Comparison of ENCODE assay signal across 21 cellular contexts in genomic region chr5:122559676-122560075, GRCh38.
"Had no signal": no experiment of that assay in that cellular context is flagged by ENCODE, and none has a peak within 500 bp of the region (broad histone marks: within the 10 kb centered on the region; RNA-seq: fewer than 3 reads in every experiment).

No MANE protein-coding gene starts in this region.

- H3K4me3 ChIP-seq: esophagus muscularis mucosa, gastrocnemius medialis, hepatocyte, skin epidermis, uterus had no signal

- H3K27me3 ChIP-seq: esophagus muscularis mucosa, gastrocnemius medialis, hepatocyte, neutrophil, uterus had no signal

- H3K9me3 ChIP-seq: esophagus muscularis mucosa, gastrocnemius medialis, neutrophil, uterus had no signal

- H2AFZ ChIP-seq: hepatocyte had no signal

- H3K4me2 ChIP-seq: hepatocyte had no signal

- H3K79me2 ChIP-seq: hepatocyte had no signal

- DNase-seq: activated CD4-positive, alpha-beta T cell treated with anti-CD3 and anti-CD28 coated beads, Interleukin-2, amount 50 U/mL, for 1 hour; activated CD8-positive, alpha-beta T cell treated with anti-CD3 and anti-CD28 coated beads for 36 hours; activated naive CD8-positive, alpha-beta T cell treated with anti-CD3 and anti-CD28 coated beads, Interleukin-2, amount 50 U/mL, for 24 hours; activated T-cell treated with anti-CD3 and anti-CD28 coated beads, Interleukin-2, amount 50 U/mL, for 4 hours; amygdala; cortex of kidney; gastrocnemius medialis; kidney; naive B cell; nephron progenitor cell; retina; stimulated activated CD4-positive, alpha-beta T cell treated with anti-CD3 and anti-CD28 coated beads, Interleukin-12 subunit alpha, Interleukin-12 subunit beta, amount 100 ng/mL, for 4 hours; stimulated activated CD4-positive, alpha-beta T cell treated with anti-CD3 and anti-CD28 coated beads, Interleukin-4, amount 100 ng/mL, for 1 hour; T-helper 2 cell; uterus had no signal

- ATAC-seq: activated CD8-positive, alpha-beta T cell treated with anti-CD3 and anti-CD28 coated beads for 36 hours; activated naive CD8-positive, alpha-beta T cell treated with anti-CD3 and anti-CD28 coated beads, Interleukin-2, amount 50 U/mL, for 24 hours; activated T-cell treated with anti-CD3 and anti-CD28 coated beads, Interleukin-2, amount 50 U/mL, for 4 hours; gastrocnemius medialis; sciatic nerve; WTC11 had no signal

- H3K4me1 ChIP-seq: gastrocnemius medialis, uterus had no signal

- H3K27ac ChIP-seq: esophagus muscularis mucosa, gastrocnemius medialis, hepatocyte, neutrophil, skin epidermis, uterus had no signal

- FAIRE-seq: kidney had no signal

- H3K36me3 ChIP-seq: esophagus muscularis mucosa, gastrocnemius medialis, neutrophil, uterus had no signal
